ENCODE assay signal across 20 cellular contexts in the genomic region with DNA sequence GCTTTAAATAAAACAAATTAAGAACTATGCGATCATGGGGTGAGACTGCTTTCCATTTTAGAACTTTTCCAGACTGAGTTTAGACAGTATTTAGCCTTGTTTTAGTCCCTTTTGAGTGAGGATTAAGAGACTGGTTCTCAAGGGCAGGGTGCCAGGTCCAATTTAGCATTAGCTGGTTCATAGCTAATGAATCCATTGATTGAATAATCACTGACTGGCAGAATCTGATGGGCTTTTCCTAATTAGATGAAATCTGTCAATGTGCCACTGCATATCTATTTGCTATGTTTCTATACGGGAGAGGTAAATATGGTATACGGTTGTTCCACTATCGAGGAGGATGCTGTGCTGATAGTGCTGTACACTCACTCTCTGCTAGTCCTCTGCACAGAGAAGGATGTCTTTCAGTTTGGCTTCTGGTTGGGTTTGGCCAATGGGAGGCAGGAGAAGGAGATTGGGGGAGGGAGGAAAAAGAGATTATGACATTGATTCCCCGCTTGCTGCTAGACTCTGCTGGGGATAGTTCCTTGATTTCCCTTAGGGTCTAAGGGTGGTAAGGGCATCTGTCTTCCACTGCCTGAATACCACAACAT.
"Had no signal": no experiment of that assay in that cellular context is flagged by ENCODE, and none has a peak within 500 bp of the region (broad histone marks: within the 10 kb centered on the region; RNA-seq: fewer than 3 reads in every experiment).

No MANE protein-coding gene starts in this region.

- H3K27me3 ChIP-seq: suprapubic skin had no signal

- H3K9me3 ChIP-seq: suprapubic skin had no signal

- H3K36me3 ChIP-seq: suprapubic skin had no signal

- H3K27me3 Mint-ChIP-seq: activated CD4-positive, alpha-beta memory T cell treated with anti-CD3 and anti-CD28 coated beads, Interleukin-2, amount 10 ng/mL, durations not matched to agents 7 days and 5 days; activated CD8-positive, alpha-beta memory T cell treated with anti-CD3 and anti-CD28 coated beads, Interleukin-2, amount 10 ng/mL, durations not matched to agents 7 days and 5 days; activated naive CD8-positive, alpha-beta T cell treated with anti-CD3 and anti-CD28 coated beads, Interleukin-2, amount 10 ng/mL, durations not matched to agents 7 days and 5 days; activated T-helper 17 cell treated with anti-CD3 and anti-CD28 coated beads, Interleukin-2, amount 50 U/mL, for 72 hours; central memory CD8-positive, alpha-beta T cell; progenitor cell of endocrine pancreas had no signal

- H3K27ac Mint-ChIP-seq: activated CD4-positive, alpha-beta memory T cell treated with anti-CD3 and anti-CD28 coated beads, Interleukin-2, amount 10 ng/mL, durations not matched to agents 7 days and 5 days; activated CD4-positive, alpha-beta T cell treated with anti-CD3 and anti-CD28 coated beads for 36 hours; activated CD8-positive, alpha-beta memory T cell treated with anti-CD3 and anti-CD28 coated beads, Interleukin-2, amount 10 ng/mL, durations not matched to agents 7 days and 5 days; activated naive CD8-positive, alpha-beta T cell treated with anti-CD3 and anti-CD28 coated beads, Interleukin-2, amount 10 ng/mL, durations not matched to agents 7 days and 5 days; activated T-helper 17 cell treated with anti-CD3 and anti-CD28 coated beads, Interleukin-2, amount 50 U/mL, for 72 hours; mesothelial cell of epicardium; nephron; progenitor cell of endocrine pancreas; WTC11 had no signal

- H3K9me3 Mint-ChIP-seq: activated CD4-positive, alpha-beta memory T cell treated with anti-CD3 and anti-CD28 coated beads, Interleukin-2, amount 10 ng/mL, durations not matched to agents 7 days and 5 days; activated naive CD8-positive, alpha-beta T cell treated with anti-CD3 and anti-CD28 coated beads, Interleukin-2, amount 10 ng/mL, durations not matched to agents 7 days and 5 days; activated T-helper 17 cell treated with anti-CD3 and anti-CD28 coated beads, Interleukin-2, amount 50 U/mL, for 72 hours; mesothelial cell of epicardium; nephron; WTC11 had no signal

- H3K4me1 Mint-ChIP-seq: activated CD4-positive, alpha-beta memory T cell treated with anti-CD3 and anti-CD28 coated beads, Interleukin-2, amount 10 ng/mL, durations not matched to agents 7 days and 5 days; activated CD4-positive, alpha-beta T cell treated with anti-CD3 and anti-CD28 coated beads for 36 hours; activated CD8-positive, alpha-beta memory T cell treated with anti-CD3 and anti-CD28 coated beads, Interleukin-2, amount 10 ng/mL, durations not matched to agents 7 days and 5 days; activated naive CD8-positive, alpha-beta T cell treated with anti-CD3 and anti-CD28 coated beads, Interleukin-2, amount 10 ng/mL, durations not matched to agents 7 days and 5 days; activated T-helper 17 cell treated with anti-CD3 and anti-CD28 coated beads, Interleukin-2, amount 50 U/mL, for 72 hours; central memory CD8-positive, alpha-beta T cell; mesothelial cell of epicardium; nephron; WTC11 had no signal

- H3K36me3 Mint-ChIP-seq: activated CD8-positive, alpha-beta memory T cell treated with anti-CD3 and anti-CD28 coated beads, Interleukin-2, amount 10 ng/mL, durations not matched to agents 7 days and 5 days; activated naive CD8-positive, alpha-beta T cell treated with anti-CD3 and anti-CD28 coated beads, Interleukin-2, amount 10 ng/mL, durations not matched to agents 7 days and 5 days; mesothelial cell of epicardium; WTC11 had no signal

- H3K4me1 ChIP-seq: suprapubic skin had no signal

- H3K27ac ChIP-seq: coronary artery, suprapubic skin had no signal

- DNase-seq: activated CD4-positive, alpha-beta memory T cell treated with anti-CD3 and anti-CD28 coated beads, Interleukin-2, amount 10 ng/mL, durations not matched to agents 7 days and 5 days; activated CD4-positive, alpha-beta T cell treated with anti-CD3 and anti-CD28 coated beads for 36 hours; activated CD8-positive, alpha-beta memory T cell treated with anti-CD3 and anti-CD28 coated beads, Interleukin-2, amount 10 ng/mL, durations not matched to agents 7 days and 5 days; activated naive CD4-positive, alpha-beta T cell treated with Interleukin-2 at 50 U/mL for 16 hours; activated naive CD8-positive, alpha-beta T cell treated with anti-CD3 and anti-CD28 coated beads, Interleukin-2, amount 10 ng/mL, durations not matched to agents 7 days and 5 days; effector CD4-positive, alpha-beta T cell; right cardiac atrium; stimulated activated naive CD8-positive, alpha-beta T cell treated with anti-CD3 and anti-CD28 coated beads, Interleukin-15, Interleukin-2, amounts not matched to agents 100 U/mL and 50 U/mL, for 24 hours; SW 1271; T-helper 2 cell; trophoblast cell had no signal

- H3K4me3 ChIP-seq: coronary artery, lung, suprapubic skin had no signal

- H3K4me3 Mint-ChIP-seq: activated CD4-positive, alpha-beta memory T cell treated with anti-CD3 and anti-CD28 coated beads, Interleukin-2, amount 10 ng/mL, durations not matched to agents 7 days and 5 days; activated CD4-positive, alpha-beta T cell treated with anti-CD3 and anti-CD28 coated beads for 36 hours; activated CD8-positive, alpha-beta memory T cell treated with anti-CD3 and anti-CD28 coated beads, Interleukin-2, amount 10 ng/mL, durations not matched to agents 7 days and 5 days; activated naive CD8-positive, alpha-beta T cell treated with anti-CD3 and anti-CD28 coated beads, Interleukin-2, amount 10 ng/mL, durations not matched to agents 7 days and 5 days; activated T-helper 17 cell treated with anti-CD3 and anti-CD28 coated beads, Interleukin-2, amount 50 U/mL, for 72 hours; central memory CD8-positive, alpha-beta T cell; mesothelial cell of epicardium; nephron; WTC11 had no signal
